ENCODE assay signal across 9 cellular contexts in the genomic region with DNA sequence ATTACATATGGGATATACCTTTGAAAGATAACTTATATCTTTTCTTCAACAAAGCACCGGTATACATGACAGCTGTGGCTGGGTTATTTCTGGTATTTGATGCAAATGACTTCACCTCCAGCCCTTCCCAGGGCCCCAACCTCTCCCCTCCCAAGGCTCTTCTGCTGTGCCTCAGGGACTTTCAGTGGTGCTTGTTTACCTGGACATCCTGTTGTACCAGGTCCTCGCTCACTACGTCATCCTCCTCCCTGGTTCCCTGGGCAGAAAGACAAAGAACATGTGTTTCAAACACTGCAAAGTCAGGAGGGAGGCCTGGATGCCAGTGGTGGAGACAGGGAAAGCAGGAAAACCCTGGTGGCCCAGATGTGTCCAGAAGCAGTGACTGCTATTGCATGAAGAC. TPM values are rescaled to one million over a fixed set of nuclear protein-coding genes. Genes with fewer than 3 reads are reported as not detected.
DNase-seq lines count a peak whose midpoint lies in the region; ATAC-seq lines count a peak whose summit lies in the region.
"Had no signal": no experiment of that assay in that cellular context is flagged by ENCODE, and none has a peak within 500 bp of the region (broad histone marks: within the 10 kb centered on the region; RNA-seq: fewer than 3 reads in every experiment).

No MANE protein-coding gene starts in this region.

- H3K27me3 Mint-ChIP-seq in activated naive CD4-positive, alpha-beta T cell treated with anti-CD3 and anti-CD28 coated beads, Interleukin-2, amount 10 ng/mL, durations not matched to agents 7 days and 5 days: no peaks in the 10 kb centered on the region

- peak; percentile 73 for ATAC-seq in HG02571 (IDR thresholded peaks at IDR 0.05; ENCODE audit: unreplicated experiment)
- ATAC-seq in stimulated activated effector memory CD8-positive, alpha-beta T cell treated with anti-CD3 and anti-CD28 coated beads, Interleukin-12 subunit alpha, Interleukin-12 subunit beta, amount 100 ng/mL, for 72 hours: no peak

- H3K4me1 Mint-ChIP-seq in activated naive CD4-positive, alpha-beta T cell treated with anti-CD3 and anti-CD28 coated beads, Interleukin-2, amount 10 ng/mL, durations not matched to agents 7 days and 5 days: peaks cover 64% of the 10 kb centered on the region
- peaks cover 64% of the 10 kb centered on the region for H3K4me1 Mint-ChIP-seq in stimulated activated effector memory CD8-positive, alpha-beta T cell treated with anti-CD3 and anti-CD28 coated beads, Interleukin-12 subunit alpha, Interleukin-12 subunit beta, amount 100 ng/mL, for 72 hours

- DNase-seq in activated naive CD4-positive, alpha-beta T cell treated with anti-CD3 and anti-CD28 coated beads, Interleukin-2, amount 10 ng/mL, durations not matched to agents 7 days and 5 days: no peak
- DNase-seq in activated naive CD4-positive, alpha-beta T cell (lab: John Stamatoyannopoulos, UW): no peak
- DNase-seq in NCI-H526 treated with DMSO at 0.1 percent for 48 hours (lab: John Stamatoyannopoulos, UW): peak; percentile 22
- DNase-seq in stimulated activated effector memory CD8-positive, alpha-beta T cell treated with anti-CD3 and anti-CD28 coated beads, Interleukin-12 subunit alpha, Interleukin-12 subunit beta, amount 100 ng/mL, for 72 hours (ENCODE audit: low spot score in 2 of 2): no peak
- no peak for DNase-seq in activated effector memory CD4-positive, alpha-beta T cell treated with Interleukin-2 at 50 U/mL for 16 hours
- no peak for DNase-seq in dermis blood vessel endothelial cell
- no peak for DNase-seq in activated T-cell treated with anti-CD3 and anti-CD28 coated beads, Interleukin-2, amount 50 U/mL, for 1 hour
- DNase-seq: H9 had no signal

- peaks cover 94% of the 10 kb centered on the region for H3K36me3 Mint-ChIP-seq in activated naive CD4-positive, alpha-beta T cell treated with anti-CD3 and anti-CD28 coated beads, Interleukin-2, amount 10 ng/mL, durations not matched to agents 7 days and 5 days
- H3K36me3 Mint-ChIP-seq in stimulated activated effector memory CD8-positive, alpha-beta T cell treated with anti-CD3 and anti-CD28 coated beads, Interleukin-12 subunit alpha, Interleukin-12 subunit beta, amount 100 ng/mL, for 72 hours: peaks cover 100% of the 10 kb centered on the region

- H3K4me3 Mint-ChIP-seq in activated naive CD4-positive, alpha-beta T cell treated with anti-CD3 and anti-CD28 coated beads, Interleukin-2, amount 10 ng/mL, durations not matched to agents 7 days and 5 days: no peak overlapping the region
- no peak overlapping the region for H3K4me3 Mint-ChIP-seq in stimulated activated effector memory CD8-positive, alpha-beta T cell treated with anti-CD3 and anti-CD28 coated beads, Interleukin-12 subunit alpha, Interleukin-12 subunit beta, amount 100 ng/mL, for 72 hours
- H3K4me3 Mint-ChIP-seq: H9 had no signal

- CTCF ChIA-PET in activated naive CD4-positive, alpha-beta T cell treated with anti-CD3 and anti-CD28 coated beads, Interleukin-2, amount 10 ng/mL, durations not matched to agents 7 days and 5 days (lab: Charles Lee): interaction anchor here (1.3 to 14.4 kb wide), 3 partner anchors 8 to 31 kb away, joined by 3 to 366 read pairs (median 15); no protein-coding TSS in a partner anchor

- peak overlapping the region; percentile 7 for H3K27ac Mint-ChIP-seq in activated naive CD4-positive, alpha-beta T cell treated with anti-CD3 and anti-CD28 coated beads, Interleukin-2, amount 10 ng/mL, durations not matched to agents 7 days and 5 days
- peak overlapping the region; percentile 1 for H3K27ac Mint-ChIP-seq in stimulated activated effector memory CD8-positive, alpha-beta T cell treated with anti-CD3 and anti-CD28 coated beads, Interleukin-12 subunit alpha, Interleukin-12 subunit beta, amount 100 ng/mL, for 72 hours
- H3K27ac Mint-ChIP-seq: H9 had no signal

- H3K9me3 Mint-ChIP-seq in activated naive CD4-positive, alpha-beta T cell treated with anti-CD3 and anti-CD28 coated beads, Interleukin-2, amount 10 ng/mL, durations not matched to agents 7 days and 5 days: no peaks in the 10 kb centered on the region
- H3K9me3 Mint-ChIP-seq in stimulated activated effector memory CD8-positive, alpha-beta T cell treated with anti-CD3 and anti-CD28 coated beads, Interleukin-12 subunit alpha, Interleukin-12 subunit beta, amount 100 ng/mL, for 72 hours: no peaks in the 10 kb centered on the region
- H3K9me3 Mint-ChIP-seq: H9 had no signal

RNA-seq across cellular contexts. Expression of gene ANXA6, which starts 23.4 kb away (rescaled TPM):
- 144 and 211 TPM in 2 replicates for total RNA-seq in dermis blood vessel endothelial cell

RNA-seq across cellular contexts. Expression of gene TNIP1, which starts 53.4 kb away (rescaled TPM):
- 104 and 148 TPM in 2 replicates for total RNA-seq in dermis blood vessel endothelial cell
